ENCODE assay signal across 1 cellular context in the genomic region with DNA sequence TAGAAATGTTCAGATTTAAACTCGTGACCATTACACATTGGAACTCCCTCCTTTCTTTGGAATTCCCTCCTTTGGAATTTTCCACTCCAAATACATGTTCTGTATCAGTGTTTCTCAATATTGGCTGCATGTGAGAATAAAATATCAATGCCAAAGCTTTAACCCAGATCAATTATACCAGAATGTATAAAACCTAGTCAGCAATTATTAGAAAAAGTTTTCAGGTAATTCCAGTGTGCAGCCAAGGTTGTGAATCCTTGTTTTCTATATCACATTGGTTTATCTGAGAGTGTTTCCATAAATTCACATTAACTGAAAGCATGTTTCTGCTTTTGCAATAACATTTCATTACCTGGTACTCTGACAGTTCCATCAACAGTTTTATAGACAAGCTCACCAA.
TF ChIP-seq lines count a peak whose summit lies in the region.

No MANE protein-coding gene starts in this region.

TF ChIP-seq in K562, 482 proteins besides CTCF, POLR2A, EP300 and RAD21 (continued from another document):
- TF ChIP-seq TSHZ1 (CRISPR knock-in tag; IDR thresholded peaks at IDR 0.05) (no peak), NFYB (IDR thresholded peaks at IDR 0.05; ENCODE audit: extremely low read depth, insufficient read length) (no peak), ZNF316 (IDR thresholded peaks at IDR 0.05) (peak; percentile 73), POLR2H (tag; IDR thresholded peaks at IDR 0.05; ENCODE audit: low read depth) (no peak), ZC3H4 (CRISPR knock-in tag; IDR thresholded peaks at IDR 0.05; ENCODE audit: borderline replicate concordance) (no peak), U2AF1 (optimal IDR thresholded peaks at IDR 0.05; ENCODE audit: low read depth, low read length) (no peak), E4F1 (CRISPR knock-in tag; IDR thresholded peaks at IDR 0.05; ENCODE audit: borderline replicate concordance) (no peak)
- TF ChIP-seq, protein P1, sequence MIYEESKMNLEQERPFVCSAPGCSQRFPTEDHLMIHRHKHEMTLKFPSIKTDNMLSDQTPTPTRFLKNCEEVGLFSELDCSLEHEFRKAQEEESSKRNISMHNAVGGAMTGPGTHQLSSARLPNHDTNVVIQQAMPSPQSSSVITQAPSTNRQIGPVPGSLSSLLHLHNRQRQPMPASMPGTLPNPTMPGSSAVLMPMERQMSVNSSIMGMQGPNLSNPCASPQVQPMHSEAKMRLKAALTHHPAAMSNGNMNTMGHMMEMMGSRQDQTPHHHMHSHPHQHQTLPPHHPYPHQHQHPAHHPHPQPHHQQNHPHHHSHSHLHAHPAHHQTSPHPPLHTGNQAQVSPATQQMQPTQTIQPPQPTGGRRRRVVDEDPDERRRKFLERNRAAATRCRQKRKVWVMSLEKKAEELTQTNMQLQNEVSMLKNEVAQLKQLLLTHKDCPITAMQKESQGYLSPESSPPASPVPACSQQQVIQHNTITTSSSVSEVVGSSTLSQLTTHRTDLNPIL (CRISPR knock-in tag; IDR thresholded peaks at IDR 0.05) = no peak
